14 cellular contexts compared by ENCODE assay signal in genomic region chr6:118787746-118788419, GRCh38.
A peak's percentile ranks its signal among the peaks of the same experiment; 100 is the strongest.
DNase-seq lines count a peak whose midpoint lies in the region; ATAC-seq lines count a peak whose summit lies in the region.
"Had no signal": no experiment of that assay in that cellular context is flagged by ENCODE, and none has a peak within 500 bp of the region (broad histone marks: within the 10 kb centered on the region; RNA-seq: fewer than 3 reads in every experiment).

No MANE protein-coding gene starts in this region.

- in situ Hi-C loops in SK-MEL-5 (cut with HindIII; ENCODE audit: low pct_unique_long_range_greater_than_20kb, low sequenced_read_pairs): no loop called here

- H3K9me3 Mint-ChIP-seq in activated naive CD8-positive, alpha-beta T cell (ENCODE audit: low read depth): no peaks in the 10 kb centered on the region
- H3K9me3 Mint-ChIP-seq in activated naive CD8-positive, alpha-beta T cell treated with anti-CD3 and anti-CD28 coated beads for 36 hours: peaks cover 13% of the 10 kb centered on the region
- H3K9me3 Mint-ChIP-seq: HFFc6 had no signal

- peaks cover 4% of the 10 kb centered on the region for H3K36me3 Mint-ChIP-seq in activated naive CD8-positive, alpha-beta T cell
- H3K36me3 Mint-ChIP-seq in activated naive CD8-positive, alpha-beta T cell treated with anti-CD3 and anti-CD28 coated beads for 36 hours: peaks cover 16% of the 10 kb centered on the region

- peaks cover 24% of the 10 kb centered on the region for H3K4me1 Mint-ChIP-seq in activated naive CD8-positive, alpha-beta T cell (ENCODE audit: low read depth)
- peaks cover 28% of the 10 kb centered on the region for H3K4me1 Mint-ChIP-seq in activated naive CD8-positive, alpha-beta T cell treated with anti-CD3 and anti-CD28 coated beads for 36 hours

- H3K27me3 Mint-ChIP-seq in activated naive CD8-positive, alpha-beta T cell: no peaks in the 10 kb centered on the region
- H3K27me3 Mint-ChIP-seq in activated naive CD8-positive, alpha-beta T cell treated with anti-CD3 and anti-CD28 coated beads for 36 hours: no peaks in the 10 kb centered on the region
- H3K27me3 Mint-ChIP-seq: naive B cell; stimulated activated naive B cell treated with anti-CD40 and anti-IgM and Interleukin-4, amounts not matched to agents 10 μg/mL and 1 μg/mL and 100 μg/mL, for 72 hours had no signal

- no peak for DNase-seq in activated naive CD8-positive, alpha-beta T cell treated with anti-CD3 and anti-CD28 coated beads for 36 hours
- DNase-seq in SK-MEL-5 (ENCODE audit: low read depth, low spot score) (peak; percentile 64), foreskin melanocyte (peak; percentile 65), stromal cell of bone marrow (ENCODE audit: low read depth) (peak; percentile 32), NCI-H526 (lab: John Stamatoyannopoulos, UW) (no peak), DMS79 (lab: John Stamatoyannopoulos, UW) (no peak)
- DNase-seq: activated effector memory CD4-positive, alpha-beta T cell treated with Interleukin-2 at 50 U/mL for 16 hours; HFFc6; naive B cell; NCI-H1048; stimulated activated CD4-positive, alpha-beta T cell treated with anti-CD3 and anti-CD28 coated beads, Interleukin-12 subunit alpha, Interleukin-12 subunit beta, amount 100 ng/mL, for 4 hours; stimulated activated naive B cell treated with anti-CD40 and anti-IgM and Interleukin-4, amounts not matched to agents 10 μg/mL and 1 μg/mL and 100 μg/mL, for 72 hours had no signal

- ATAC-seq in GM18867 (IDR thresholded peaks at IDR 0.05; ENCODE audit: unreplicated experiment): no peak
- ATAC-seq: stimulated activated naive B cell treated with anti-CD40 and anti-IgM and Interleukin-4, amounts not matched to agents 10 μg/mL and 1 μg/mL and 100 μg/mL, for 72 hours had no signal

- no peak overlapping the region for H3K4me3 Mint-ChIP-seq in activated naive CD8-positive, alpha-beta T cell
- no peak overlapping the region for H3K4me3 Mint-ChIP-seq in activated naive CD8-positive, alpha-beta T cell treated with anti-CD3 and anti-CD28 coated beads for 36 hours
- H3K4me3 Mint-ChIP-seq: HFFc6; stimulated activated naive B cell treated with anti-CD40 and anti-IgM and Interleukin-4, amounts not matched to agents 10 μg/mL and 1 μg/mL and 100 μg/mL, for 72 hours had no signal

- peak overlapping the region; percentile 28 for H3K27ac Mint-ChIP-seq in activated naive CD8-positive, alpha-beta T cell
- no peak overlapping the region for H3K27ac Mint-ChIP-seq in activated naive CD8-positive, alpha-beta T cell treated with anti-CD3 and anti-CD28 coated beads for 36 hours
- H3K27ac Mint-ChIP-seq: HFFc6; stimulated activated naive B cell treated with anti-CD40 and anti-IgM and Interleukin-4, amounts not matched to agents 10 μg/mL and 1 μg/mL and 100 μg/mL, for 72 hours had no signal

Comparison
In these comparisons a context has a peak if more than half of its experiments do, and no peak if none do; other contexts are left out.
1. DNase-seq: peak in SK-MEL-5 (single experiment), foreskin melanocyte (single experiment) and stromal cell of bone marrow (single experiment); none in activated naive CD8-positive, alpha-beta T cell treated with anti-CD3 and anti-CD28 coated beads for 36 hours (single experiment), NCI-H526 (0 of 2) and DMS79 (single experiment).